In genomic region chrX:7109838-7110793, GRCh38 we compare ENCODE assay signal across 1 cellular context.
TF ChIP-seq lines count a peak whose summit lies in the region.

No MANE protein-coding gene starts in this region.

TF ChIP-seq in GM23338, 12 proteins besides CTCF, POLR2A, EP300 and RAD21 (continued from another document):
- TF ChIP-seq, protein P1, sequence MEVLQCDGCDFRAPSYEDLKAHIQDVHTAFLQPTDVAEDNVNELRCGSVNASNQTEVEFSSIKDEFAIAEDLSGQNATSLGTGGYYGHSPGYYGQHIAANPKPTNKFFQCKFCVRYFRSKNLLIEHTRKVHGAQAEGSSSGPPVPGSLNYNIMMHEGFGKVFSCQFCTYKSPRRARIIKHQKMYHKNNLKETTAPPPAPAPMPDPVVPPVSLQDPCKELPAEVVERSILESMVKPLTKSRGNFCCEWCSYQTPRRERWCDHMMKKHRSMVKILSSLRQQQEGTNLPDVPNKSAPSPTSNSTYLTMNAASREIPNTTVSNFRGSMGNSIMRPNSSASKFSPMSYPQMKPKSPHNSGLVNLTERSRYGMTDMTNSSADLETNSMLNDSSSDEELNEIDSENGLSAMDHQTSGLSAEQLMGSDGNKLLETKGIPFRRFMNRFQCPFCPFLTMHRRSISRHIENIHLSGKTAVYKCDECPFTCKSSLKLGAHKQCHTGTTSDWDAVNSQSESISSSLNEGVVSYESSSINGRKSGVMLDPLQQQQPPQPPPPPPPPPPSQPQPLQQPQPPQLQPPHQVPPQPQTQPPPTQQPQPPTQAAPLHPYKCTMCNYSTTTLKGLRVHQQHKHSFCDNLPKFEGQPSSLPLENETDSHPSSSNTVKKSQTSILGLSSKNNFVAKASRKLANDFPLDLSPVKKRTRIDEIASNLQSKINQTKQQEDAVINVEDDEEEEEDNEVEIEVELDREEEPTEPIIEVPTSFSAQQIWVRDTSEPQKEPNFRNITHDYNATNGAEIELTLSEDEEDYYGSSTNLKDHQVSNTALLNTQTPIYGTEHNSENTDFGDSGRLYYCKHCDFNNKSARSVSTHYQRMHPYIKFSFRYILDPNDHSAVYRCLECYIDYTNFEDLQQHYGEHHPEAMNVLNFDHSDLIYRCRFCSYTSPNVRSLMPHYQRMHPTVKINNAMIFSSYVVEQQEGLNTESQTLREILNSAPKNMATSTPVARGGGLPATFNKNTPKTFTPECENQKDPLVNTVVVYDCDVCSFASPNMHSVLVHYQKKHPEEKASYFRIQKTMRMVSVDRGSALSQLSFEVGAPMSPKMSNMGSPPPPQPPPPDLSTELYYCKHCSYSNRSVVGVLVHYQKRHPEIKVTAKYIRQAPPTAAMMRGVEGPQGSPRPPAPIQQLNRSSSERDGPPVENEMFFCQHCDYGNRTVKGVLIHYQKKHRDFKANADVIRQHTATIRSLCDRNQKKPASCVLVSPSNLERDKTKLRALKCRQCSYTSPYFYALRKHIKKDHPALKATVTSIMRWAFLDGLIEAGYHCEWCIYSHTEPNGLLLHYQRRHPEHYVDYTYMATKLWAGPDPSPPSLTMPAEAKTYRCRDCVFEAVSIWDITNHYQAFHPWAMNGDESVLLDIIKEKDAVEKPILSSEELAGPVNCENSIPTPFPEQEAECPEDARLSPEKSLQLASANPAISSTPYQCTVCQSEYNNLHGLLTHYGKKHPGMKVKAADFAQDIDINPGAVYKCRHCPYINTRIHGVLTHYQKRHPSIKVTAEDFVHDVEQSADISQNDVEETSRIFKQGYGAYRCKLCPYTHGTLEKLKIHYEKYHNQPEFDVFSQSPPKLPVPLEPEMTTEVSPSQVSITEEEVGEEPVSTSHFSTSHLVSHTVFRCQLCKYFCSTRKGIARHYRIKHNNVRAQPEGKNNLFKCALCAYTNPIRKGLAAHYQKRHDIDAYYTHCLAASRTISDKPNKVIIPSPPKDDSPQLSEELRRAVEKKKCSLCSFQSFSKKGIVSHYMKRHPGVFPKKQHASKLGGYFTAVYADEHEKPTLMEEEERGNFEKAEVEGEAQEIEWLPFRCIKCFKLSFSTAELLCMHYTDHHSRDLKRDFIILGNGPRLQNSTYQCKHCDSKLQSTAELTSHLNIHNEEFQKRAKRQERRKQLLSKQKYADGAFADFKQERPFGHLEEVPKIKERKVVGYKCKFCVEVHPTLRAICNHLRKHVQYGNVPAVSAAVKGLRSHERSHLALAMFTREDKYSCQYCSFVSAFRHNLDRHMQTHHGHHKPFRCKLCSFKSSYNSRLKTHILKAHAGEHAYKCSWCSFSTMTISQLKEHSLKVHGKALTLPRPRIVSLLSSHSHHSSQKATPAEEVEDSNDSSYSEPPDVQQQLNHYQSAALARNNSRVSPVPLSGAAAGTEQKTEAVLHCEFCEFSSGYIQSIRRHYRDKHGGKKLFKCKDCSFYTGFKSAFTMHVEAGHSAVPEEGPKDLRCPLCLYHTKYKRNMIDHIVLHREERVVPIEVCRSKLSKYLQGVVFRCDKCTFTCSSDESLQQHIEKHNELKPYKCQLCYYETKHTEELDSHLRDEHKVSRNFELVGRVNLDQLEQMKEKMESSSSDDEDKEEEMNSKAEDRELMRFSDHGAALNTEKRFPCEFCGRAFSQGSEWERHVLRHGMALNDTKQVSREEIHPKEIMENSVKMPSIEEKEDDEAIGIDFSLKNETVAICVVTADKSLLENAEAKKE (CRISPR knock-in tag; IDR thresholded peaks at IDR 0.05), result no peak
- TF ChIP-seq ZNF114 (CRISPR knock-in tag; IDR thresholded peaks at IDR 0.05), result no peak
- TF ChIP-seq ZNF331 (CRISPR knock-in tag; IDR thresholded peaks at IDR 0.05; ENCODE audit: low read depth), result no peak
